1 cellular context compared by ENCODE assay signal in the genomic region with DNA sequence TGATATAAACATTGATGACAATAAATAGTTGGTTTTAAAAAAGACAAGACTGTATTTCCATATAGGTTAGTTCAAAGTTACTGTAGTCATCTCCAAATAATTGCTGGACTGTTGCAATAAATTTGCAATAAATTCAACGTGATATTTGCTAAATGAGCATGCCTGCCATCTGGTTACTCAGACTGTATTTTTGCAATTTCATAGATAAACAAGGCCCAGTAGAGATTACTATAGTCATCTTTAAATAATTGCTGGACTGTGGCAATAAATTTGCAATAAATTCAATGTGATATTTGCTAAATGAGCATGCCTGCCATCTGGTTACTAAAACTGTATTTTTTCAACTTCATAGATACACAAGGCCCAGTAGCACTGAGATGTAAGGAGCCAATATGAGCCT.
TF ChIP-seq lines count a peak whose summit lies in the region.

No MANE protein-coding gene starts in this region.

TF ChIP-seq in GM23338, 12 proteins besides CTCF, POLR2A, EP300 and RAD21 (continued from another document):
- TF ChIP-seq ZNF462 (CRISPR knock-in tag; IDR thresholded peaks at IDR 0.05) (no peak), REST (IDR thresholded peaks at IDR 0.05; ENCODE audit: unreplicated experiment) (no peak), STAT1 (IDR thresholded peaks at IDR 0.05; ENCODE audit: unreplicated experiment) (no peak), JUNB (IDR thresholded peaks at IDR 0.05; ENCODE audit: unreplicated experiment) (no peak), EZH2phosphoT487 (IDR thresholded peaks at IDR 0.05; ENCODE audit: unreplicated experiment) (no peak), EZH2 (IDR thresholded peaks at IDR 0.05; ENCODE audit: low read depth, unreplicated experiment) (no peak)
- TF ChIP-seq, protein P1, sequence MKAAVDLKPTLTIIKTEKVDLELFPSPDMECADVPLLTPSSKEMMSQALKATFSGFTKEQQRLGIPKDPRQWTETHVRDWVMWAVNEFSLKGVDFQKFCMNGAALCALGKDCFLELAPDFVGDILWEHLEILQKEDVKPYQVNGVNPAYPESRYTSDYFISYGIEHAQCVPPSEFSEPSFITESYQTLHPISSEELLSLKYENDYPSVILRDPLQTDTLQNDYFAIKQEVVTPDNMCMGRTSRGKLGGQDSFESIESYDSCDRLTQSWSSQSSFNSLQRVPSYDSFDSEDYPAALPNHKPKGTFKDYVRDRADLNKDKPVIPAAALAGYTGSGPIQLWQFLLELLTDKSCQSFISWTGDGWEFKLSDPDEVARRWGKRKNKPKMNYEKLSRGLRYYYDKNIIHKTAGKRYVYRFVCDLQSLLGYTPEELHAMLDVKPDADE (IDR thresholded peaks at IDR 0.05): no peak
